In the genomic region with DNA sequence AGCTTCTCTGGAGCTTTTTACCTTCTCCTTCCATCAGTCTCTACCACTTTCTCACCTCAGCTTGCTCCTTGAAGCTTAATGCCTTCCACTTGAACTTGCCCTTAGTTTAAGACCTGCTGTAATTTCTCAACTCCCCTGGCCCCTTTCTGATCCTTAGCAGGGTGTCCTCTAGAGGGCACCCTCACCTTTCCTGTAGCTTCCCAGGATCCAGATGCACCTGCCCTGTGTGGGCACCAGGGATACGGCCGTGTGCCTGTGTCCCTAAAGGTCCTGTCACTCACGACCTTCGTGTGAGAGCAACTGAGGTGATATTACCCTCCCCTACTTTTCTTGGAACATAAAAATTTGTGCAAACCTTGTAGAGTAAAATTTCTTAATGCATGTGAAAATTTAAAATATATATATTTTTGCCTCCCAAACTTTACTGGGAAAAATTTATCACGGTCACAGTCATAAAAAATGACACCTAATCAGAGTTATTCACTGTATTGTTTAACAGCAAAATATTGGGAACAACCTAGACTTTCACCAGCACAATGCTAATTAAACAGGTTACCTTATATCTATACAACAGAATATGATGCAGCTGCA, we compare ENCODE assay signal across 9 cellular contexts. TPM values are rescaled to one million over a fixed set of nuclear protein-coding genes. Genes with fewer than 3 reads are reported as not detected.
DNase-seq lines count a peak whose midpoint lies in the region; ATAC-seq and TF ChIP-seq lines count a peak whose summit lies in the region.
"Had no signal": no experiment of that assay in that cellular context is flagged by ENCODE, and none has a peak within 500 bp of the region (broad histone marks: within the 10 kb centered on the region; RNA-seq: fewer than 3 reads in every experiment).

No MANE protein-coding gene starts in this region.

- TF ChIP-seq CTCF in AG10803 (conservative IDR thresholded peaks at IDR 0.05; ENCODE audit: low read length): peak; percentile 84
- peak; percentile 59 for TF ChIP-seq CTCF in GM20000 (IDR thresholded peaks at IDR 0.05; ENCODE audit: extremely low read depth, missing control alignments)
- TF ChIP-seq CTCF in PC-3 (conservative IDR thresholded peaks at IDR 0.05; ENCODE audit: low read depth, low read length): peak; percentile 85
- no peak for TF ChIP-seq CTCF in ascending aorta (IDR thresholded peaks at IDR 0.05)

- no peaks in the 10 kb centered on the region for H3F3A ChIP-seq in PC-3 (ENCODE audit: low read length, unreplicated experiment)

- no TSS peak for BruUV-seq in PC-3 (replicated peaks; lab: Mats Ljungman, UMichigan)

- no peak overlapping the region for H3K27ac ChIP-seq in PC-3 (ENCODE audit: low read length)
- H3K27ac ChIP-seq in ascending aorta: no peak overlapping the region

- H3K27me3 ChIP-seq in PC-3 (ENCODE audit: low read length) (peaks cover 19% of the 10 kb centered on the region), ascending aorta (no peaks in the 10 kb centered on the region)

- H3K4me3 ChIP-seq in AG10803 (ENCODE audit: low read length): no peak overlapping the region
- H3K4me3 ChIP-seq in PC-3 (ENCODE audit: low read length): no peak overlapping the region
- no peak overlapping the region for H3K4me3 ChIP-seq in ascending aorta

- DNase-seq in AG10803 (ENCODE audit: low read depth) (peak; percentile 54), GM20000 (ENCODE audit: low spot score) (peak; percentile 57), PC-3 (peak; percentile 75), fibroblast of peridontal ligament (ENCODE audit: extremely low read depth) (peak; percentile 45), dedifferentiated amniotic fluid mesenchymal stem cell (ENCODE audit: extremely low spot score) (no peak), ascending aorta (ENCODE audit: low spot score in 2 of 2) (no peak), GOT3 (lab: John Stamatoyannopoulos, UW) (no peak), midbrain (lab: John Stamatoyannopoulos, UW) (no peak)

- POLR2A ChIA-PET in PC-3 (lab: Charles Lee; ENCODE audit: unreplicated experiment): no interaction called here

- peak; percentile 87 for ATAC-seq in PC-3

- no peak overlapping the region for H3K4me2 ChIP-seq in PC-3 (ENCODE audit: low read length)

- no peak overlapping the region for H3K9ac ChIP-seq in PC-3 (ENCODE audit: low read length)

- H3K36me3 ChIP-seq in PC-3 (ENCODE audit: low read depth, low read length) (no peaks in the 10 kb centered on the region), ascending aorta (no peaks in the 10 kb centered on the region)

- intact Hi-C loops in PC-3 (cut with micrococcal nuclease): loop anchor here (5.0 kb wide), 2 partner anchors 48 to 83 kb away; partner anchors contain the start of gene PSG3
- intact Hi-C loops in ascending aorta (cut with DNase I): no loop called here

- H3K9me3 ChIP-seq in PC-3 (ENCODE audit: low read length): no peaks in the 10 kb centered on the region
- H3K9me3 ChIP-seq in ascending aorta: no peaks in the 10 kb centered on the region

- H2AFZ ChIP-seq in PC-3 (ENCODE audit: low read length): no peak overlapping the region

- H4K20me1 ChIP-seq in PC-3 (ENCODE audit: low read length): no peaks in the 10 kb centered on the region

- H3K79me2 ChIP-seq in PC-3 (ENCODE audit: low read length): no peaks in the 10 kb centered on the region

- no peaks in the 10 kb centered on the region for H3K4me1 ChIP-seq in PC-3 (ENCODE audit: insufficient read depth, low read length)
- no peaks in the 10 kb centered on the region for H3K4me1 ChIP-seq in ascending aorta

- CTCF ChIA-PET in PC-3 (lab: Charles Lee): interaction anchor here (1.2 kb wide), 1 partner anchor 48 kb away, joined by 6 read pairs; no protein-coding TSS in a partner anchor

- no peaks in the 10 kb centered on the region for H3K9me2 ChIP-seq in PC-3 (replicated peaks; ENCODE audit: low read length)

RNA-seq across cellular contexts. Expression of gene PSG3, which starts 46.4 kb away (rescaled TPM):
- total RNA-seq in PC-3 (2014; rRNA removed) (not detected in 2 replicates), ascending aorta (not detected)
- total RNA-seq: subcutaneous adipose tissue had no signal

Comparison
In these comparisons a context has a peak if more than half of its experiments do, and no peak if none do; other contexts are left out.
1. DNase-seq: peak in AG10803 (single experiment), GM20000 (single experiment), PC-3 (single experiment) and fibroblast of peridontal ligament (single experiment); none in dedifferentiated amniotic fluid mesenchymal stem cell (single experiment), ascending aorta (0 of 2), GOT3 (single experiment) and midbrain (single experiment).
2. CTCF ChIP-seq: peak in AG10803 (single experiment), GM20000 (single experiment) and PC-3 (single experiment); none in ascending aorta (0 of 3).